Comparison of ENCODE assay signal across 11 cellular contexts in the genomic region with DNA sequence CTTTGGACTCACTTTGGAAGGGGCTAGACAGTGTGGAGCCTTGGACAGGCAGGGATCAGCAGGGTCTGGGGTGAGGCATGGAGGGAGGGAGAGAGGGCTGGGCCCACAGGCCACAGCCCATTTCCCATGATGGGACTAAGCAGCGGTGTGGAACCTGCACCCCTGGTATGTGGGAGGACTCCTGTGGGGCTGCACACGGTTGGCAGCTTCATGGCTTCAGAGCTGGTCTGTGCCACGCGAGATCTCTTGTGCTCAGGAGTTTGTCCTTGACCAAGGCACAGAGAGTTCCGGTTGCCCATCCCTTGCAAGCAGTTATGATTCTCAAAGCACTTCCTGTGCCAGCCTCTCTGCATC. TPM values are rescaled to one million over a fixed set of nuclear protein-coding genes. Genes with fewer than 3 reads are reported as not detected.
DNase-seq lines count a peak whose midpoint lies in the region; ATAC-seq and TF ChIP-seq lines count a peak whose summit lies in the region.
"Had no signal": no experiment of that assay in that cellular context is flagged by ENCODE, and none has a peak within 500 bp of the region (broad histone marks: within the 10 kb centered on the region; RNA-seq: fewer than 3 reads in every experiment).

No MANE protein-coding gene starts in this region.

- no peak overlapping the region for H3K4me3 Mint-ChIP-seq in activated naive CD4-positive, alpha-beta T cell treated with anti-CD3 and anti-CD28 coated beads, Interleukin-2, amount 50 U/mL, for 24 hours
- peak overlapping the region; percentile 27 for H3K4me3 Mint-ChIP-seq in activated T-helper 17 cell treated with anti-CD3 and anti-CD28 coated beads, Interleukin-2, amount 50 U/mL, for 72 hours
- no peak overlapping the region for H3K4me3 Mint-ChIP-seq in GM23338

- no peak overlapping the region for H4K8ac ChIP-seq in mesenchymal stem cell (ENCODE audit: low read length)

- ATAC-seq in activated T-helper 17 cell treated with anti-CD3 and anti-CD28 coated beads, Interleukin-2, amount 50 U/mL, for 72 hours (replicated peaks), result peak; percentile 37
- ATAC-seq in upper lobe of right lung (peak; percentile 19), HG02623 (IDR thresholded peaks at IDR 0.05; ENCODE audit: unreplicated experiment) (no peak), GM23338 (no peak)

- H3K9me2 ChIP-seq in GM23338 (ENCODE audit: insufficient read depth), result no peaks in the 10 kb centered on the region

- H3F3A ChIP-seq in GM23338 (replicated peaks; ENCODE audit: low read depth), result no peaks in the 10 kb centered on the region

- H3K4me3 ChIP-seq in mesenchymal stem cell (ENCODE audit: insufficient read depth in 1 of 2, low read depth in 1 of 2, low read length in 2 of 2), result no peak overlapping the region
- H3K4me3 ChIP-seq in upper lobe of right lung, result no peak overlapping the region
- no peak overlapping the region for H3K4me3 ChIP-seq in GM23338
- H3K4me3 ChIP-seq: vagina had no signal

- H3K9me3 Mint-ChIP-seq in activated naive CD4-positive, alpha-beta T cell treated with anti-CD3 and anti-CD28 coated beads, Interleukin-2, amount 50 U/mL, for 24 hours, result no peaks in the 10 kb centered on the region
- H3K9me3 Mint-ChIP-seq in activated T-helper 17 cell treated with anti-CD3 and anti-CD28 coated beads, Interleukin-2, amount 50 U/mL, for 72 hours, result no peaks in the 10 kb centered on the region
- H3K9me3 Mint-ChIP-seq in GM23338, result no peaks in the 10 kb centered on the region

- peak overlapping the region; percentile 44 for H3K27ac ChIP-seq in mesenchymal stem cell (ENCODE audit: low read length, poor library complexity, severe bottlenecking)
- H3K27ac ChIP-seq in upper lobe of right lung, result peak overlapping the region; percentile 73
- no peak overlapping the region for H3K27ac ChIP-seq in GM23338 (ENCODE audit: low read depth)
- H3K27ac ChIP-seq: vagina had no signal

- H3K4me2 ChIP-seq in mesenchymal stem cell (ENCODE audit: low read length, poor library complexity, severe bottlenecking) (no peak overlapping the region), GM23338 (no peak overlapping the region)

- H3K27ac Mint-ChIP-seq in activated naive CD4-positive, alpha-beta T cell treated with anti-CD3 and anti-CD28 coated beads, Interleukin-2, amount 50 U/mL, for 24 hours, result peak overlapping the region; percentile 76
- peak overlapping the region; percentile 78 for H3K27ac Mint-ChIP-seq in activated T-helper 17 cell treated with anti-CD3 and anti-CD28 coated beads, Interleukin-2, amount 50 U/mL, for 72 hours
- H3K27ac Mint-ChIP-seq in GM23338, result no peak overlapping the region

- H2BK15ac ChIP-seq in mesenchymal stem cell (ENCODE audit: low read depth, poor library complexity, severe bottlenecking), result peak overlapping the region; percentile 32

- H3K79me2 ChIP-seq in GM23338 (replicated peaks; ENCODE audit: insufficient read depth), result no peaks in the 10 kb centered on the region

- no peak overlapping the region for H2BK120ac ChIP-seq in mesenchymal stem cell (ENCODE audit: low read depth, low read length)

- no peak overlapping the region for H3K18ac ChIP-seq in mesenchymal stem cell (ENCODE audit: low read depth in 1 of 2, low read length in 2 of 2)

- H3K36me3 ChIP-seq in mesenchymal stem cell (ENCODE audit: control insufficient read depth in 1 of 2, insufficient read depth in 2 of 2, low read depth in 1 of 2, low read length in 2 of 2) (peaks cover 0 to 4% of the 10 kb centered on the region in 2 experiments), upper lobe of right lung (no peaks in the 10 kb centered on the region), GM23338 (ENCODE audit: insufficient read depth) (no peaks in the 10 kb centered on the region)
- H3K36me3 ChIP-seq: vagina had no signal

- H2AFZ ChIP-seq in mesenchymal stem cell (ENCODE audit: low read depth, low read length), result no peak overlapping the region
- no peak overlapping the region for H2AFZ ChIP-seq in GM23338

- H3K9me3 ChIP-seq in mesenchymal stem cell (ENCODE audit: control insufficient read depth, low read length) (no peaks in the 10 kb centered on the region), upper lobe of right lung (no peaks in the 10 kb centered on the region)
- H3K9me3 ChIP-seq: vagina had no signal

- intact Hi-C loops in upper lobe of right lung (cut with DNase I), result no loop called here

- no peak for TF ChIP-seq CTCF in upper lobe of right lung (IDR thresholded peaks at IDR 0.05)
- TF ChIP-seq CTCF in GM23338 (conservative IDR thresholded peaks at IDR 0.05; ENCODE audit: low read depth in 2 of 2), result no peak

- H2BK5ac ChIP-seq in mesenchymal stem cell (ENCODE audit: low read depth, low read length, poor library complexity, severe bottlenecking), result no peak overlapping the region

- peak overlapping the region in 1 of 2 experiments; percentile 56 for H2BK12ac ChIP-seq in mesenchymal stem cell (ENCODE audit: low read length in 2 of 2)

- H3K14ac ChIP-seq in mesenchymal stem cell (ENCODE audit: low read length in 2 of 2), result peak overlapping the region in 1 of 2 experiments; percentile 35

- H3K27me3 Mint-ChIP-seq in activated naive CD4-positive, alpha-beta T cell treated with anti-CD3 and anti-CD28 coated beads, Interleukin-2, amount 50 U/mL, for 24 hours, result no peaks in the 10 kb centered on the region
- H3K27me3 Mint-ChIP-seq in activated T-helper 17 cell treated with anti-CD3 and anti-CD28 coated beads, Interleukin-2, amount 50 U/mL, for 72 hours, result no peaks in the 10 kb centered on the region
- H3K27me3 Mint-ChIP-seq in GM23338 (ENCODE audit: insufficient read depth, low read depth, poor library complexity), result peaks cover 5% of the 10 kb centered on the region

- H3K27me3 ChIP-seq in mesenchymal stem cell (ENCODE audit: control insufficient read depth in 1 of 2, insufficient read depth in 1 of 2, low read length in 2 of 2), result peaks cover 7 to 20% of the 10 kb centered on the region in 2 experiments
- no peaks in the 10 kb centered on the region for H3K27me3 ChIP-seq in upper lobe of right lung
- peaks cover 2% of the 10 kb centered on the region; the same call in 1 of the 2 replicates for H3K27me3 ChIP-seq in GM23338 (ENCODE audit: insufficient read depth)
- H3K27me3 ChIP-seq: vagina had no signal

- peaks cover 9% of the 10 kb centered on the region for H3K4me1 ChIP-seq in mesenchymal stem cell (ENCODE audit: control insufficient read depth, insufficient read depth, low read depth, low read length)
- peaks cover 29% of the 10 kb centered on the region for H3K4me1 ChIP-seq in upper lobe of right lung
- H3K4me1 ChIP-seq in GM23338 (ENCODE audit: insufficient read depth), result no peaks in the 10 kb centered on the region

- H3K36me3 Mint-ChIP-seq in activated naive CD4-positive, alpha-beta T cell treated with anti-CD3 and anti-CD28 coated beads, Interleukin-2, amount 50 U/mL, for 24 hours, result peaks cover 3% of the 10 kb centered on the region
- peaks cover 12% of the 10 kb centered on the region for H3K36me3 Mint-ChIP-seq in activated T-helper 17 cell treated with anti-CD3 and anti-CD28 coated beads, Interleukin-2, amount 50 U/mL, for 72 hours (ENCODE audit: low read depth)
- H3K36me3 Mint-ChIP-seq in GM23338 (ENCODE audit: low read depth), result no peaks in the 10 kb centered on the region

- no peaks in the 10 kb centered on the region; the same call in 1 of the 2 replicates for H4K20me1 ChIP-seq in GM23338 (replicated peaks; ENCODE audit: insufficient read depth)

- peak overlapping the region in 1 of 2 experiments; percentile 9 for H3K23ac ChIP-seq in mesenchymal stem cell (ENCODE audit: low read length in 2 of 2)

- H3K79me1 ChIP-seq in mesenchymal stem cell (replicated peaks; ENCODE audit: low read length, poor library complexity, severe bottlenecking), result no peaks in the 10 kb centered on the region

- H3K9ac ChIP-seq in mesenchymal stem cell (ENCODE audit: low read length), result no peak overlapping the region

- peaks cover 30% of the 10 kb centered on the region for H3K4me1 Mint-ChIP-seq in activated naive CD4-positive, alpha-beta T cell treated with anti-CD3 and anti-CD28 coated beads, Interleukin-2, amount 50 U/mL, for 24 hours
- peaks cover 10% of the 10 kb centered on the region for H3K4me1 Mint-ChIP-seq in activated T-helper 17 cell treated with anti-CD3 and anti-CD28 coated beads, Interleukin-2, amount 50 U/mL, for 72 hours
- peaks cover 3% of the 10 kb centered on the region; the same call in 1 of the 3 replicates for H3K4me1 Mint-ChIP-seq in GM23338

- no peak overlapping the region for H4K91ac ChIP-seq in mesenchymal stem cell (ENCODE audit: low read length)

- no peak for DNase-seq in activated naive CD4-positive, alpha-beta T cell (lab: John Stamatoyannopoulos, UW)
- DNase-seq in mesenchymal stem cell (no peak), upper lobe of right lung (peak; percentile 47), GM23338 (ENCODE audit: low spot score) (no peak), EL (no peak)
- DNase-seq: NCI-H2081 treated with DMSO at 0.1 percent for 48 hours, T-helper 9 cell had no signal

- WGBS in mesenchymal stem cell, result 95% methylated on average over 5 of the region's 5 CpGs

- no peak overlapping the region for H3K4ac ChIP-seq in mesenchymal stem cell (ENCODE audit: low read depth in 1 of 2, low read length in 2 of 2)

- H2AK5ac ChIP-seq in mesenchymal stem cell (ENCODE audit: low read length, severe bottlenecking), result no peak overlapping the region

RNA-seq across cellular contexts. Expression of gene PTTG1IP, which starts 8.1 kb away (rescaled TPM):
- 10 to 100 TPM; 76.5 to 78.8 TPM for total RNA-seq in activated T-helper 17 cell treated with anti-CD3 and anti-CD28 coated beads, Interleukin-2, amount 50 U/mL, for 72 hours
- polyA plus RNA-seq in mesenchymal stem cell (2013, experiment 1 of 2), result 262 TPM
- 266 TPM for polyA plus RNA-seq in mesenchymal stem cell (2013, experiment 2 of 2)
- 244 TPM for total RNA-seq in upper lobe of right lung
- 168 and 172 TPM in 2 replicates for total RNA-seq in GM23338 (2014; rRNA removed; shearing (Covaris generic))
- 96.0 and 99.9 TPM in 2 replicates for polyA plus RNA-seq in GM23338 (2016; fragmentation: Nextera tagmentation; extraction: Ambion mirVana)

RNA-seq across cellular contexts. Expression of gene ITGB2, which starts 39.1 kb away (rescaled TPM):
- 100 to 1,000 TPM; 240 to 302 TPM for total RNA-seq in activated T-helper 17 cell treated with anti-CD3 and anti-CD28 coated beads, Interleukin-2, amount 50 U/mL, for 72 hours
- 0.40 TPM for polyA plus RNA-seq in mesenchymal stem cell (2013, experiment 1 of 2)
- 0.14 TPM for polyA plus RNA-seq in mesenchymal stem cell (2013, experiment 2 of 2)
- 370 TPM for total RNA-seq in upper lobe of right lung
- 0.63 TPM in 1 of 2 replicates, not detected in the other for total RNA-seq in GM23338 (2014; rRNA removed; shearing (Covaris generic))
- polyA plus RNA-seq in GM23338 (2016; fragmentation: Nextera tagmentation; extraction: Ambion mirVana), result 0.40 and 0.44 TPM in 2 replicates

RNA-seq across cellular contexts. Expression of gene SLX9, which starts 58.3 kb away (rescaled TPM):
- 10 to 100 TPM; 28.6 to 56.7 TPM for total RNA-seq in activated T-helper 17 cell treated with anti-CD3 and anti-CD28 coated beads, Interleukin-2, amount 50 U/mL, for 72 hours
- 14.7 TPM for polyA plus RNA-seq in mesenchymal stem cell (2013, experiment 1 of 2)
- 15.1 TPM for polyA plus RNA-seq in mesenchymal stem cell (2013, experiment 2 of 2)
- 22.8 TPM for total RNA-seq in upper lobe of right lung
- total RNA-seq in GM23338 (2014; rRNA removed; shearing (Covaris generic)), result 36.3 and 41.5 TPM in 2 replicates
- polyA plus RNA-seq in GM23338 (2016; fragmentation: Nextera tagmentation; extraction: Ambion mirVana), result 46.9 and 48.0 TPM in 2 replicates

Comparison
In these comparisons a context has a peak if more than half of its experiments do, and no peak if none do; other contexts are left out.
1. ATAC-seq: peak in activated T-helper 17 cell treated with anti-CD3 and anti-CD28 coated beads, Interleukin-2, amount 50 U/mL, for 72 hours (single experiment) and upper lobe of right lung (single experiment); none in HG02623 (single experiment) and GM23338 (single experiment).
2. RNA of gene ITGB2, which starts 39.1 kb away (total RNA-seq): 370 TPM in upper lobe of right lung (single experiment) and 240 to 302 TPM in activated T-helper 17 cell treated with anti-CD3 and anti-CD28 coated beads, Interleukin-2, amount 50 U/mL, for 72 hours; 0.63 TPM in GM23338; every median in the first group is over 100 times any median in the second.